1 cellular context compared by ENCODE assay signal in the genomic region with DNA sequence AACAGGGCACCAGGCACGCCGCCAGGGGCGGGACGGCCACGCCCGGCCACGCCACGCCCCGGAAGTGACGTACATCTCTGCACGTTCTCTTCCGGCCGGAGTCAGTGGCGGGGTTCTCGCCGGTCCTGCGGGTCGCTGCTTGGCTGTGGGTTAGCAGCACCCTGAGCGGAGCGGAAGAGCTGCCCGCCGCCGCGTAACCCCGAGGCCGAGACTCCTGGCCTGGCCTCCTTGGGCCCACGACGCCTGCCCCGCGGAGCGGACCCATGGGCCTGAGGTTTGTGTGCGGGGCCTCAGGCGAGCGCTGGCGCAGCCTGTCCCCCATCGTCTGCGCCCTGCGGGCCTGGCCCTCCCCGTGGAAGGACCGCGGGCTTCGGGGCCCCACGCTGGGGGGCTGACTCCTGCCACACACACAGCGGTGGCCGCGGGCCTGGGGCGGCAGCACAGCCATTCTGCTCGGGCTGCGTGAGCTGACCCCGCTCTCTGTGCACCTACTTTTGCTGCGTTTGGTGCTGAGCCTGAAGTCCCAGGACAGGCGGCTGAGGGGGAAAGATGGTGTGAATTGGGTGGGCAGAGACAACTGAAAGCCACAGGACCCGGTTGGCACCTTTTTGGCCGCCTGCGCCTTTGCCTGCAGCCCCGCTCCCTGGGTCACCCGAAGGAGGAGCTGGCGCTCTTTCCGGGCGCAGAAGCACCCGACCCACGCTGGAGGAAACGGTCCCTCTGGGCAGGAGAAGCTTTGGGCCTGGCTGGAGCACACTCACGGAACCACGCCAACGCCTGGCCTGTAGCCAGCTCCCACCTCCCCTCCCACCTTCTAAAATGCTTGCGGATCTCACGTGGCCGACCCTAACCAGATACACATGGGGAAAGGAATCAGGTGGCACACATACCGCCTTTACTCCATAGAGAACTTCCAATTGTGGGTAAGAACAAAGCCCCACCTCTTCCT.
TF ChIP-seq lines count a peak whose summit lies in the region.

No MANE protein-coding gene starts in this region.

TF ChIP-seq in HEK293, 187 proteins besides CTCF, POLR2A, EP300 and RAD21 (continued from another document and continues in another):
- TF ChIP-seq ZBTB10 (tag by site-specific recombination; IDR thresholded peaks at IDR 0.05) (peak; percentile 64), ZNF335 (tag by site-specific recombination; conservative IDR thresholded peaks at IDR 0.05) (peak; percentile 99), ZNF501 (tag by site-specific recombination; IDR thresholded peaks at IDR 0.05) (peak; percentile 72; the same call in 1 of the 2 replicates), YY2 (tag by site-specific recombination; IDR thresholded peaks at IDR 0.05) (0 out of 2 replicates have a peak, but pooled peaks have one; percentile 17), PRDM10 (tag by site-specific recombination; IDR thresholded peaks at IDR 0.05) (peak; percentile 42), ZBTB11 (tag by site-specific recombination; conservative IDR thresholded peaks at IDR 0.05; ENCODE audit: low read depth) (peak; percentile 81), SALL2 (tag by site-specific recombination; IDR thresholded peaks at IDR 0.05; ENCODE audit: borderline replicate concordance) (no peak), ZBTB21 (tag by site-specific recombination; IDR thresholded peaks at IDR 0.05) (0 out of 2 replicates have a peak, but pooled peaks have one; percentile 17), KLF10 (tag by site-specific recombination; IDR thresholded peaks at IDR 0.05) (peak; percentile 42; the same call in 1 of the 2 replicates), ZNF561 (tag by site-specific recombination; IDR thresholded peaks at IDR 0.05; ENCODE audit: borderline replicate concordance) (0 out of 2 replicates have a peak, but pooled peaks have one; percentile 54), ZSCAN5A (tag by site-specific recombination; IDR thresholded peaks at IDR 0.05) (peak; percentile 17; the same call in 1 of the 2 replicates), ZNF394 (tag by site-specific recombination; IDR thresholded peaks at IDR 0.05; ENCODE audit: borderline replicate concordance) (peak; percentile 91), ZNF19 (tag by site-specific recombination; IDR thresholded peaks at IDR 0.05; ENCODE audit: low read depth) (no peak), WT1 (tag by site-specific recombination; IDR thresholded peaks at IDR 0.05) (no peak), ZEB2 (tag by site-specific recombination; IDR thresholded peaks at IDR 0.05) (peak; percentile 17; the same call in 1 of the 2 replicates), ZBTB20 (tag by site-specific recombination; IDR thresholded peaks at IDR 0.05) (peak; percentile 81), ZNF2 (tag by site-specific recombination; IDR thresholded peaks at IDR 0.05) (0 out of 2 replicates have a peak, but pooled peaks have one; percentile 29), PATZ1 (tag by site-specific recombination; IDR thresholded peaks at IDR 0.05) (peak; percentile 80), ZNF366 (tag by site-specific recombination; conservative IDR thresholded peaks at IDR 0.05) (peak; percentile 23; the same call in 1 of the 2 replicates), ZNF692 (tag by site-specific recombination; IDR thresholded peaks at IDR 0.05) (0 out of 2 replicates have a peak, but pooled peaks have one; percentile 12), ZNF596 (tag by site-specific recombination; IDR thresholded peaks at IDR 0.05) (no peak), ZXDB (tag by site-specific recombination; IDR thresholded peaks at IDR 0.05) (peak; percentile 44; the same call in 1 of the 2 replicates), SP2 (tag by site-specific recombination; IDR thresholded peaks at IDR 0.05) (peak; percentile 75), KLF16 (tag by site-specific recombination; IDR thresholded peaks at IDR 0.05) (peak; percentile 31; the same call in 1 of the 2 replicates), EGR2 (tag by site-specific recombination; IDR thresholded peaks at IDR 0.05; ENCODE audit: low read depth) (peak; percentile 91)
- TF ChIP-seq, protein P1, sequence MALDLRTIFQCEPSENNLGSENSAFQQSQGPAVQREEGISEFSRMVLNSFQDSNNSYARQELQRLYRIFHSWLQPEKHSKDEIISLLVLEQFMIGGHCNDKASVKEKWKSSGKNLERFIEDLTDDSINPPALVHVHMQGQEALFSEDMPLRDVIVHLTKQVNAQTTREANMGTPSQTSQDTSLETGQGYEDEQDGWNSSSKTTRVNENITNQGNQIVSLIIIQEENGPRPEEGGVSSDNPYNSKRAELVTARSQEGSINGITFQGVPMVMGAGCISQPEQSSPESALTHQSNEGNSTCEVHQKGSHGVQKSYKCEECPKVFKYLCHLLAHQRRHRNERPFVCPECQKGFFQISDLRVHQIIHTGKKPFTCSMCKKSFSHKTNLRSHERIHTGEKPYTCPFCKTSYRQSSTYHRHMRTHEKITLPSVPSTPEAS (tag by site-specific recombination; IDR thresholded peaks at IDR 0.05) = no peak
- TF ChIP-seq, protein P2, sequence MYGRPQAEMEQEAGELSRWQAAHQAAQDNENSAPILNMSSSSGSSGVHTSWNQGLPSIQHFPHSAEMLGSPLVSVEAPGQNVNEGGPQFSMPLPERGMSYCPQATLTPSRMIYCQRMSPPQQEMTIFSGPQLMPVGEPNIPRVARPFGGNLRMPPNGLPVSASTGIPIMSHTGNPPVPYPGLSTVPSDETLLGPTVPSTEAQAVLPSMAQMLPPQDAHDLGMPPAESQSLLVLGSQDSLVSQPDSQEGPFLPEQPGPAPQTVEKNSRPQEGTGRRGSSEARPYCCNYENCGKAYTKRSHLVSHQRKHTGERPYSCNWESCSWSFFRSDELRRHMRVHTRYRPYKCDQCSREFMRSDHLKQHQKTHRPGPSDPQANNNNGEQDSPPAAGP (tag by site-specific recombination; IDR thresholded peaks at IDR 0.05) = peak; percentile 61
- TF ChIP-seq, protein P3, sequence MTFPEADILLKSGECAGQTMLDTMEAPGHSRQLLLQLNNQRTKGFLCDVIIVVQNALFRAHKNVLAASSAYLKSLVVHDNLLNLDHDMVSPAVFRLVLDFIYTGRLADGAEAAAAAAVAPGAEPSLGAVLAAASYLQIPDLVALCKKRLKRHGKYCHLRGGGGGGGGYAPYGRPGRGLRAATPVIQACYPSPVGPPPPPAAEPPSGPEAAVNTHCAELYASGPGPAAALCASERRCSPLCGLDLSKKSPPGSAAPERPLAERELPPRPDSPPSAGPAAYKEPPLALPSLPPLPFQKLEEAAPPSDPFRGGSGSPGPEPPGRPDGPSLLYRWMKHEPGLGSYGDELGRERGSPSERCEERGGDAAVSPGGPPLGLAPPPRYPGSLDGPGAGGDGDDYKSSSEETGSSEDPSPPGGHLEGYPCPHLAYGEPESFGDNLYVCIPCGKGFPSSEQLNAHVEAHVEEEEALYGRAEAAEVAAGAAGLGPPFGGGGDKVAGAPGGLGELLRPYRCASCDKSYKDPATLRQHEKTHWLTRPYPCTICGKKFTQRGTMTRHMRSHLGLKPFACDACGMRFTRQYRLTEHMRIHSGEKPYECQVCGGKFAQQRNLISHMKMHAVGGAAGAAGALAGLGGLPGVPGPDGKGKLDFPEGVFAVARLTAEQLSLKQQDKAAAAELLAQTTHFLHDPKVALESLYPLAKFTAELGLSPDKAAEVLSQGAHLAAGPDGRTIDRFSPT (tag by site-specific recombination; IDR thresholded peaks at IDR 0.05) = peak; percentile 59
